ENCODE assay signal across 1 cellular context in genomic region chr20:47770931-47771330, GRCh38.
A peak's percentile ranks its signal among the peaks of the same experiment; 100 is the strongest.
TF ChIP-seq lines count a peak whose summit lies in the region.

No MANE protein-coding gene starts in this region.

TF ChIP-seq in HepG2, 621 proteins besides CTCF, POLR2A, EP300 and RAD21 (continued from another document):
- TF ChIP-seq ZNF687 (CRISPR knock-in tag; IDR thresholded peaks at IDR 0.05): peak; percentile 33; the same call in 1 of the 2 replicates
- peak; percentile 53; the same call in 1 of the 2 replicates for TF ChIP-seq SIX1 (CRISPR knock-in tag; IDR thresholded peaks at IDR 0.05; ENCODE audit: borderline replicate concordance)
- peak; percentile 14; the same call in 1 of the 2 replicates for TF ChIP-seq ZNF768 (CRISPR knock-in tag; IDR thresholded peaks at IDR 0.05)
- no peak for TF ChIP-seq ZNF431 (CRISPR knock-in tag; IDR thresholded peaks at IDR 0.05; ENCODE audit: borderline replicate concordance, low read depth)
- TF ChIP-seq SMYD3 (CRISPR knock-in tag; IDR thresholded peaks at IDR 0.05): no peak
- no peak for TF ChIP-seq ATF3 (CRISPR knock-in tag; IDR thresholded peaks at IDR 0.05)
- peak; percentile 8; the same call in 1 of the 2 replicates for TF ChIP-seq ZFX (CRISPR knock-in tag; IDR thresholded peaks at IDR 0.05; ENCODE audit: low read depth)
